8 cellular contexts compared by ENCODE assay signal in genomic region chr6:116512155-116512559, GRCh38. TPM values are rescaled to one million over a fixed set of nuclear protein-coding genes. Genes with fewer than 3 reads are reported as not detected.
A peak's percentile ranks its signal among the peaks of the same experiment; 100 is the strongest.
DNase-seq lines count a peak whose midpoint lies in the region; ATAC-seq and TF ChIP-seq lines count a peak whose summit lies in the region.

No MANE protein-coding gene starts in this region.

- peak; percentile 43 for DNase-seq in EH (ENCODE audit: low read depth)
- DNase-seq in HFFc6: no peak
- peak; percentile 40 for DNase-seq in amniotic epithelial cell (ENCODE audit: low read depth)
- no peak for DNase-seq in mesothelial cell of epicardium (ENCODE audit: low spot score in 2 of 2, unreplicated experiment in 2 of 2)
- no peak for DNase-seq in NCI-H146 treated with DMSO at 0.1 percent for 48 hours (lab: John Stamatoyannopoulos, UW; ENCODE audit: unreplicated experiment)
- no peak for DNase-seq in NCI-H82 (lab: John Stamatoyannopoulos, UW)
- no peak for DNase-seq in activated CD4-positive, alpha-beta T cell treated with anti-CD3 and anti-CD28 coated beads, Interleukin-2, amount 50 U/mL, for 1 hour

- H3K4me1 Mint-ChIP-seq in HFFc6 (ENCODE audit: low read depth): peaks cover 54% of the 10 kb centered on the region
- peaks cover 18% of the 10 kb centered on the region for H3K4me1 Mint-ChIP-seq in mesothelial cell of epicardium

- TF ChIP-seq CTCF in HFFc6 (IDR thresholded peaks at IDR 0.05) (no peak), mesothelial cell of epicardium (IDR thresholded peaks at IDR 0.05; ENCODE audit: unreplicated experiment) (no peak)

- H3K27me3 Mint-ChIP-seq in HFFc6 (ENCODE audit: insufficient read depth) (no peaks in the 10 kb centered on the region; the same call in 1 of the 2 replicates), mesothelial cell of epicardium (ENCODE audit: low read depth) (no peaks in the 10 kb centered on the region)

- H3K4me3 Mint-ChIP-seq in HFFc6: peak overlapping the region; percentile 92
- peak overlapping the region; percentile 63 for H3K4me3 Mint-ChIP-seq in mesothelial cell of epicardium

- H3K27ac Mint-ChIP-seq in HFFc6: peak overlapping the region; percentile 96
- H3K27ac Mint-ChIP-seq in mesothelial cell of epicardium: peak overlapping the region; percentile 96

- H3K36me3 Mint-ChIP-seq in HFFc6 (ENCODE audit: low read depth): peaks cover 19% of the 10 kb centered on the region; the same call in 1 of the 2 replicates
- peaks cover 6% of the 10 kb centered on the region for H3K36me3 Mint-ChIP-seq in mesothelial cell of epicardium

- H3K9me3 Mint-ChIP-seq in HFFc6 (no peaks in the 10 kb centered on the region), mesothelial cell of epicardium (peaks cover 19% of the 10 kb centered on the region)

- no peak for ATAC-seq in activated CD4-positive, CD25-positive, alpha-beta regulatory T cell treated with anti-CD3 and anti-CD28 coated beads, Interleukin-2, amount 50 U/mL, for 24 hours

RNA-seq across cellular contexts. Expression of gene CALHM5, which starts 0.7 kb away (rescaled TPM):
- total RNA-seq in HFFc6 (2021; fragmentation: NEBNext Ultra II Directional; extraction: Animal tissue kit (Norgen Biotek cat#: 25700)): 1 to 10 TPM; 1.9 to 5.6 (median 4.5) TPM
- total RNA-seq in mesothelial cell of epicardium: 1.4 to 1.7 TPM (median 1.6 TPM) in 3 replicates

RNA-seq across cellular contexts. Expression of gene TRAPPC3L, which starts 33.3 kb away (rescaled TPM):
- total RNA-seq in HFFc6 (2021; fragmentation: NEBNext Ultra II Directional; extraction: Animal tissue kit (Norgen Biotek cat#: 25700)): under 1 TPM; 0.15 to 0.45 (median 0.32) TPM
- total RNA-seq in mesothelial cell of epicardium: 1.7 to 2.3 TPM (median 2.1 TPM) in 3 replicates

RNA-seq across cellular contexts. Expression of gene CALHM4, which starts 41.4 kb away (rescaled TPM):
- under 1 TPM in 3 of 6 experiments, not detected in 3; 0.24 to 0.31 (median 0.27) TPM for total RNA-seq in HFFc6 (2021; fragmentation: NEBNext Ultra II Directional; extraction: Animal tissue kit (Norgen Biotek cat#: 25700))
- total RNA-seq in mesothelial cell of epicardium: not detected in 3 replicates

RNA-seq across cellular contexts. Expression of gene CALHM6, which starts 51.0 kb away (rescaled TPM):
- 1 to 10 TPM in 2 of 6 experiments, under 1 TPM in 2, not detected in 2; 0.31 to 2.1 (median 1.0) TPM for total RNA-seq in HFFc6 (2021; fragmentation: NEBNext Ultra II Directional; extraction: Animal tissue kit (Norgen Biotek cat#: 25700))
- 2.2 to 2.4 TPM (median 2.4 TPM) in 3 replicates for total RNA-seq in mesothelial cell of epicardium

RNA-seq across cellular contexts. Expression of gene RWDD1, which starts 59.1 kb away (rescaled TPM):
- total RNA-seq in HFFc6 (2021; fragmentation: NEBNext Ultra II Directional; extraction: Animal tissue kit (Norgen Biotek cat#: 25700)): 10 to 100 TPM; 77.9 to 90.4 (median 86.5) TPM
- 34.4 to 37.6 TPM (median 37.0 TPM) in 3 replicates for total RNA-seq in mesothelial cell of epicardium

Comparison
In these comparisons a context has a peak if more than half of its experiments do, and no peak if none do; other contexts are left out.
1. DNase-seq: peak in EH (single experiment) and amniotic epithelial cell (single experiment); none in HFFc6 (single experiment), mesothelial cell of epicardium (0 of 2), NCI-H146 treated with DMSO at 0.1 percent for 48 hours (single experiment), NCI-H82 (single experiment) and activated CD4-positive, alpha-beta T cell treated with anti-CD3 and anti-CD28 coated beads, Interleukin-2, amount 50 U/mL, for 1 hour (single experiment).